In the genomic region with DNA sequence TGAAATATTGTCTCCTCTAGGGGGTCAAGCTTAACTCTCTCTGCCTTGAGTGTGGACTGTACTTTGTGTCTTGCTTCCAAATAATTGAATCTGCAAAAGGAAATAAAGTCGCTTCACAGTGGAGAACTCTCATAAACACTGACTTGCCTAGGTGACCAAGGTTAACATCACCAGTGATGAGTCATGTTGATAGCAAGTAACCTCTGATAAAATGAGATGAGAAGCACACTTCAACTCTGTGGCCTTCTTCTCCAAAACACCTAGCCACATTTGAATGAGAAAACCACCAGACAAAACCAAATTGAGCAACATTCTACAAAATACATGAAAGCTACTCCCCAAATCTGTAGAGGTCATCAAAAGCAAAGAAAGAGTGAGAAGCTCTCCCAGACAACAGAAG, we compare ENCODE assay signal across 22 cellular contexts. TPM values are rescaled to one million over a fixed set of nuclear protein-coding genes. Genes with fewer than 3 reads are reported as not detected.
DNase-seq lines count a peak whose midpoint lies in the region; ATAC-seq and TF ChIP-seq lines count a peak whose summit lies in the region.
"Had no signal": no experiment of that assay in that cellular context is flagged by ENCODE, and none has a peak within 500 bp of the region (broad histone marks: within the 10 kb centered on the region; RNA-seq: fewer than 3 reads in every experiment).

No MANE protein-coding gene starts in this region.

- peaks cover 4% of the 10 kb centered on the region for H3K4me1 Mint-ChIP-seq in activated naive CD8-positive, alpha-beta T cell treated with anti-CD3 and anti-CD28 coated beads, Interleukin-2, amount 50 U/mL, for 24 hours
- H3K4me1 Mint-ChIP-seq: nephron progenitor cell had no signal

- no peak for TF ChIP-seq EP300 in sigmoid colon (IDR thresholded peaks at IDR 0.05)

- H3K27me3 Mint-ChIP-seq in activated naive CD8-positive, alpha-beta T cell treated with anti-CD3 and anti-CD28 coated beads, Interleukin-2, amount 50 U/mL, for 24 hours, result peaks cover 9% of the 10 kb centered on the region

- H3K4me1 ChIP-seq in sigmoid colon, result no peaks in the 10 kb centered on the region
- H3K4me1 ChIP-seq in vagina, result no peaks in the 10 kb centered on the region
- H3K4me1 ChIP-seq in prostate gland (replicated peaks), result no peaks in the 10 kb centered on the region

- no peak overlapping the region for H3K4me3 ChIP-seq in sigmoid colon
- no peak overlapping the region for H3K4me3 ChIP-seq in vagina
- no peak overlapping the region for H3K4me3 ChIP-seq in prostate gland

- H3K36me3 ChIP-seq in sigmoid colon, result no peaks in the 10 kb centered on the region
- H3K36me3 ChIP-seq in vagina, result no peaks in the 10 kb centered on the region
- H3K36me3 ChIP-seq in prostate gland, result no peaks in the 10 kb centered on the region

- H3K27ac ChIP-seq in sigmoid colon (no peak overlapping the region), vagina (no peak overlapping the region), prostate gland (no peak overlapping the region)
- H3K27ac ChIP-seq: epithelial cell of prostate, HL-60 had no signal

- H3K27me3 ChIP-seq in sigmoid colon (no peaks in the 10 kb centered on the region), vagina (no peaks in the 10 kb centered on the region), prostate gland (replicated peaks; ENCODE audit: insufficient read depth) (no peaks in the 10 kb centered on the region)

- intact Hi-C loops in sigmoid colon (cut with DNase I) (no loop called here), vagina (cut with DNase I) (no loop called here), prostate gland (cut with DNase I) (no loop called here)

- peak; percentile 63 for ATAC-seq in GM19035 (IDR thresholded peaks at IDR 0.05; ENCODE audit: unreplicated experiment)
- peak; percentile 50 for ATAC-seq in HG03565 (IDR thresholded peaks at IDR 0.05; ENCODE audit: unreplicated experiment)
- peak; percentile 80 for ATAC-seq in activated naive CD8-positive, alpha-beta T cell treated with anti-CD3 and anti-CD28 coated beads, Interleukin-2, amount 50 U/mL, for 24 hours

- no peaks in the 10 kb centered on the region for H3K9me3 Mint-ChIP-seq in activated naive CD8-positive, alpha-beta T cell treated with anti-CD3 and anti-CD28 coated beads, Interleukin-2, amount 50 U/mL, for 24 hours
- H3K9me3 Mint-ChIP-seq: dendritic cell treated with granulocyte-macrophage colony-stimulating factor and Interleukin-4, amounts not matched to agents 40 ng/mL and 50 ng/mL, for 4 days; nephron progenitor cell had no signal

- no peaks in the 10 kb centered on the region for H3K36me3 Mint-ChIP-seq in activated naive CD8-positive, alpha-beta T cell treated with anti-CD3 and anti-CD28 coated beads, Interleukin-2, amount 50 U/mL, for 24 hours (ENCODE audit: low read depth)

- TF ChIP-seq POLR2A in sigmoid colon (IDR thresholded peaks at IDR 0.05), result no peak
- no peak for TF ChIP-seq POLR2A in vagina (IDR thresholded peaks at IDR 0.05)
- TF ChIP-seq POLR2A in prostate gland (IDR thresholded peaks at IDR 0.05), result no peak

- H3K9me3 ChIP-seq in sigmoid colon (no peaks in the 10 kb centered on the region), vagina (no peaks in the 10 kb centered on the region), prostate gland (no peaks in the 10 kb centered on the region)

- whole genome bisulfite sequencing in sigmoid colon, 2 donors, result 55 to 65% methylated on average over 1 of the region's 1 CpG
- 76% methylated on average over 1 of the region's 1 CpG for WGBS in prostate gland

- no peak for TF ChIP-seq CTCF in sigmoid colon (IDR thresholded peaks at IDR 0.05)
- no peak for TF ChIP-seq CTCF in vagina (IDR thresholded peaks at IDR 0.05)
- no peak for TF ChIP-seq CTCF in prostate gland (IDR thresholded peaks at IDR 0.05)

- H3K27ac Mint-ChIP-seq in activated naive CD8-positive, alpha-beta T cell treated with anti-CD3 and anti-CD28 coated beads, Interleukin-2, amount 50 U/mL, for 24 hours, result no peak overlapping the region
- H3K27ac Mint-ChIP-seq: dendritic cell treated with granulocyte-macrophage colony-stimulating factor and Interleukin-4, amounts not matched to agents 40 ng/mL and 50 ng/mL, for 4 days; nephron progenitor cell had no signal

- DNase-seq in ELR (ENCODE audit: low read depth) (peak; percentile 45), sigmoid colon (no peak), T1000 (lab: John Stamatoyannopoulos, UW) (no peak), vagina (ENCODE audit: extremely low spot score in 2 of 2) (no peak), prostate gland (ENCODE audit: low spot score) (no peak)
- DNase-seq in activated naive CD8-positive, alpha-beta T cell treated with anti-CD3 and anti-CD28 coated beads, Interleukin-2, amount 50 U/mL, for 24 hours, result no peak
- DNase-seq: activated CD4-positive, alpha-beta T cell treated with anti-CD3 and anti-CD28 coated beads, Interleukin-2, amount 50 U/mL, for 48 hours; AML-193; KBM-7; mammary epithelial cell; NCI-H1417 treated with DMSO at 0.1 percent for 48 hours; NCI-H2227 treated with DMSO at 0.1 percent for 48 hours; nephron progenitor cell; retina; SIG-M5; substantia nigra; T-helper 9 cell had no signal

- H3K4me3 Mint-ChIP-seq in activated naive CD8-positive, alpha-beta T cell treated with anti-CD3 and anti-CD28 coated beads, Interleukin-2, amount 50 U/mL, for 24 hours, result no peak overlapping the region
- H3K4me3 Mint-ChIP-seq: dendritic cell treated with granulocyte-macrophage colony-stimulating factor and Interleukin-4, amounts not matched to agents 40 ng/mL and 50 ng/mL, for 4 days; nephron progenitor cell had no signal

RNA-seq across cellular contexts. Expression of a gene that starts 37.6 kb away (rescaled TPM):
- total RNA-seq in sigmoid colon (10 to 100 TPM in 3 of 4 donors, 1 to 10 TPM in 1; 5.5 to 17.2 (median 11.2) TPM), vagina (29.0 TPM), prostate gland (10 to 100 TPM; 18.1 to 55.4 TPM)
- 10 to 100 TPM in 1 of 3 donors, 1 to 10 TPM in 2; 1.6 to 16.2 (median 3.0) TPM for polyA plus RNA-seq in sigmoid colon
